In genomic region chr1:112933820-112934561, GRCh38 we compare ENCODE assay signal across 16 cellular contexts. TPM values are rescaled to one million over a fixed set of nuclear protein-coding genes. Genes with fewer than 3 reads are reported as not detected.
DNase-seq lines count a peak whose midpoint lies in the region; ATAC-seq, FAIRE-seq and TF ChIP-seq lines count a peak whose summit lies in the region.
"Had no signal": no experiment of that assay in that cellular context is flagged by ENCODE, and none has a peak within 500 bp of the region (broad histone marks: within the 10 kb centered on the region; RNA-seq: fewer than 3 reads in every experiment).

No MANE protein-coding gene starts in this region.

- H4K20me1 ChIP-seq in K562 (replicated peaks; ENCODE audit: control insufficient read depth, insufficient read depth, low read length), result peaks cover 12% of the 10 kb centered on the region; the same call in 1 of the 2 replicates

- H3K4me3 ChIP-seq in RWPE2 (ENCODE audit: severe bottlenecking), result no peak overlapping the region
- H3K4me3 ChIP-seq in K562, result no peak overlapping the region
- H3K4me3 ChIP-seq: adrenal gland had no signal

- CTCF ChIA-PET in activated CD4-positive, alpha-beta T cell treated with anti-CD3 and anti-CD28 coated beads, Interleukin-2, amount 10 ng/mL, durations not matched to agents 7 days and 5 days (lab: Charles Lee), result interaction anchor here (1.2 kb wide), 1 partner anchor 18 kb away, joined by 3 read pairs; no protein-coding TSS in a partner anchor
- CTCF ChIA-PET in K562 (lab: Yijun Ruan, JAX; ENCODE audit: low intra/inter-chr PET ratio), result interaction anchor here (1.3 kb wide), 1 partner anchor 12 kb away, joined by 4 read pairs; no protein-coding TSS in a partner anchor

- no peak overlapping the region for H3K4me2 ChIP-seq in K562 (ENCODE audit: insufficient read depth, low read length)

- H3K9me3 ChIP-seq in RWPE2 (ENCODE audit: severe bottlenecking), result no peaks in the 10 kb centered on the region
- H3K9me3 ChIP-seq in K562 (replicated peaks; ENCODE audit: control insufficient read depth, insufficient read depth, low read depth, low read length), result no peaks in the 10 kb centered on the region
- H3K9me3 ChIP-seq: adrenal gland had no signal

- peak overlapping the region; percentile 15 for H3K27ac Mint-ChIP-seq in activated CD4-positive, alpha-beta T cell treated with anti-CD3 and anti-CD28 coated beads, Interleukin-2, amount 10 ng/mL, durations not matched to agents 7 days and 5 days
- peak overlapping the region; percentile 15 for H3K27ac Mint-ChIP-seq in osteocyte (ENCODE audit: unreplicated experiment)

- H3K36me3 ChIP-seq in RWPE2 (ENCODE audit: low read depth) (peaks cover 19% of the 10 kb centered on the region), K562 (ENCODE audit: control insufficient read depth, insufficient read depth, low read length) (peaks cover 37% of the 10 kb centered on the region)
- H3K36me3 ChIP-seq: adrenal gland had no signal

- in situ Hi-C loops in K562 (cut with MboI), result no loop called here

- no peaks in the 10 kb centered on the region for H3K9me3 Mint-ChIP-seq in activated CD4-positive, alpha-beta T cell treated with anti-CD3 and anti-CD28 coated beads, Interleukin-2, amount 10 ng/mL, durations not matched to agents 7 days and 5 days
- no peaks in the 10 kb centered on the region for H3K9me3 Mint-ChIP-seq in osteocyte (ENCODE audit: unreplicated experiment)
- H3K9me3 Mint-ChIP-seq: CD4-positive, alpha-beta memory T cell had no signal

- H2AFZ ChIP-seq in K562 (ENCODE audit: low read depth, low read length), result no peak overlapping the region

- H3K9me1 ChIP-seq in K562 (ENCODE audit: control insufficient read depth, insufficient read depth, low read length), result no peaks in the 10 kb centered on the region

- no peak overlapping the region for H3K9ac ChIP-seq in K562 (ENCODE audit: insufficient read depth in 1 of 2, low read depth in 2 of 2, low read length in 2 of 2)

- ATAC-seq in RWPE2 (ENCODE audit: low read depth) (no peak), K562 (no peak), HG03469 (IDR thresholded peaks at IDR 0.05; ENCODE audit: unreplicated experiment) (no peak), GM18502 (IDR thresholded peaks at IDR 0.05; ENCODE audit: poor library complexity, unreplicated experiment) (no peak)

- H3K27me3 Mint-ChIP-seq in activated CD4-positive, alpha-beta T cell treated with anti-CD3 and anti-CD28 coated beads, Interleukin-2, amount 10 ng/mL, durations not matched to agents 7 days and 5 days, result no peaks in the 10 kb centered on the region
- no peaks in the 10 kb centered on the region for H3K27me3 Mint-ChIP-seq in osteocyte (ENCODE audit: unreplicated experiment)
- H3K27me3 Mint-ChIP-seq: CD4-positive, alpha-beta memory T cell had no signal

- peaks cover 14% of the 10 kb centered on the region for H3K36me3 Mint-ChIP-seq in activated CD4-positive, alpha-beta T cell treated with anti-CD3 and anti-CD28 coated beads, Interleukin-2, amount 10 ng/mL, durations not matched to agents 7 days and 5 days (ENCODE audit: low read depth)
- peaks cover 2% of the 10 kb centered on the region for H3K36me3 Mint-ChIP-seq in osteocyte (ENCODE audit: unreplicated experiment)

- TF ChIP-seq CTCF in RWPE2 (IDR thresholded peaks at IDR 0.05; ENCODE audit: poor library complexity, severe bottlenecking), result no peak
- no peak for TF ChIP-seq CTCF in K562 (IDR thresholded peaks at IDR 0.05 in 2 of 3, conservative IDR thresholded peaks at IDR 0.05 in 1 of 3; ENCODE audit: insufficient read depth in 2 of 3, low read depth in 1 of 3, low read length in 3 of 3)
- no peak for TF ChIP-seq CTCF in osteocyte (IDR thresholded peaks at IDR 0.05)

- peaks cover 34% of the 10 kb centered on the region for H3K4me1 Mint-ChIP-seq in activated CD4-positive, alpha-beta T cell treated with anti-CD3 and anti-CD28 coated beads, Interleukin-2, amount 10 ng/mL, durations not matched to agents 7 days and 5 days
- H3K4me1 Mint-ChIP-seq in osteocyte (ENCODE audit: unreplicated experiment), result peaks cover 43% of the 10 kb centered on the region

- FAIRE-seq in K562 (lab: Jason Lieb, UNC), result no peak

- DNase-seq in activated CD4-positive, alpha-beta T cell treated with anti-CD3 and anti-CD28 coated beads, Interleukin-2, amount 10 ng/mL, durations not matched to agents 7 days and 5 days, result no peak
- no peak for DNase-seq in activated CD4-positive, alpha-beta T cell treated with anti-CD3 and anti-CD28 coated beads, Interleukin-2, amount 50 U/mL, for 1 hour
- no peak for DNase-seq in RWPE2 (ENCODE audit: low spot score)
- DNase-seq in K562 (ENCODE audit: extremely low read depth in 1 of 4, low spot score in 3 of 4), result no peak
- DNase-seq in osteocyte (ENCODE audit: extremely low spot score, unreplicated experiment), result no peak
- no peak for DNase-seq in hepatic stellate cell (ENCODE audit: low spot score)
- DNase-seq: ACHN; activated CD8-positive, alpha-beta memory T cell treated with anti-CD3 and anti-CD28 coated beads, Interleukin-2, amount 50 U/mL, for 4 hours; adrenal gland; CD4-positive, alpha-beta memory T cell; NCI-H1417 treated with DMSO at 0.1 percent for 48 hours; nucleus accumbens; stimulated activated CD4-positive, alpha-beta T cell treated with anti-CD3 and anti-CD28 coated beads, Interleukin-4, amount 100 ng/mL, for 24 hours; trophoblast cell had no signal

- H3K4me1 ChIP-seq in RWPE2 (ENCODE audit: insufficient read depth, poor library complexity, severe bottlenecking) (peaks cover 67% of the 10 kb centered on the region), K562 (replicated peaks in 1 of 2; ENCODE audit: control insufficient read depth in 2 of 2, insufficient read depth in 2 of 2, low read length in 2 of 2) (peaks cover 14 to 43% of the 10 kb centered on the region in 2 experiments; a peak in 4 of 5 replicates)

- H3K4me3 Mint-ChIP-seq in activated CD4-positive, alpha-beta T cell treated with anti-CD3 and anti-CD28 coated beads, Interleukin-2, amount 10 ng/mL, durations not matched to agents 7 days and 5 days, result no peak overlapping the region
- H3K4me3 Mint-ChIP-seq in osteocyte (ENCODE audit: unreplicated experiment), result no peak overlapping the region
- H3K4me3 Mint-ChIP-seq: CD4-positive, alpha-beta memory T cell had no signal

- H3K27ac ChIP-seq in RWPE2 (ENCODE audit: poor library complexity, severe bottlenecking) (peak overlapping the region; percentile 97), K562 (ENCODE audit: extremely low read depth, low read depth, low read length) (peak overlapping the region; percentile 65; the same call in 1 of the 3 replicates)
- H3K27ac ChIP-seq: adrenal gland had no signal

- TF ChIP-seq RAD21 in K562 (CRISPR knock-in tag; conservative IDR thresholded peaks at IDR 0.05 in 1 of 2, IDR thresholded peaks at IDR 0.05 in 1 of 2), result no peak

- H3K79me2 ChIP-seq in K562 (ENCODE audit: control insufficient read depth, insufficient read depth, low read length), result peaks cover 98% of the 10 kb centered on the region

- intact Hi-C loops in K562 (cut with micrococcal nuclease), result loop anchor here (2.0 kb wide), 1 partner anchor 29 kb away; no protein-coding TSS in a partner anchor

- 78% methylated on average over 3 of the region's 3 CpGs for WGBS in K562 (ENCODE audit: insufficient coverage, low coverage, missing lambda C conversion rate)

- no TSS peak for BruUV-seq in K562 (replicated peaks; lab: Mats Ljungman, UMichigan)

- TF ChIP-seq POLR2A in K562 (conservative IDR thresholded peaks at IDR 0.05), result no peak

- TF ChIP-seq EP300 in K562 (IDR thresholded peaks at IDR 0.05; ENCODE audit: low read length), result no peak

- no peaks in the 10 kb centered on the region for H3K27me3 ChIP-seq in RWPE2 (ENCODE audit: insufficient read depth, poor library complexity, severe bottlenecking)
- H3K27me3 ChIP-seq in K562 (ENCODE audit: control insufficient read depth in 2 of 2, insufficient read depth in 2 of 2, low read length in 2 of 2), result no peaks in the 10 kb centered on the region
- H3K27me3 ChIP-seq: adrenal gland had no signal

- POLR2A ChIA-PET in activated CD4-positive, alpha-beta T cell treated with anti-CD3 and anti-CD28 coated beads, Interleukin-2, amount 10 ng/mL, durations not matched to agents 7 days and 5 days (lab: Charles Lee), result no interaction called here
- POLR2A ChIA-PET in K562 (lab: Yijun Ruan, JAX), result interaction anchor here (0.9 to 12.6 kb wide), 8 partner anchors 9 to 138 kb away, joined by 3 to 190 read pairs (median 4); partner anchors contain the start of genes LRIG2 and SLC16A1

TF ChIP-seq in K562, 482 proteins besides CTCF, POLR2A, EP300 and RAD21 (continues in another document):
- TF ChIP-seq CBFA2T3 (IDR thresholded peaks at IDR 0.05) (peak; percentile 57; the same call in 1 of the 2 replicates), ZNF24 (IDR thresholded peaks at IDR 0.05) (peak; percentile 78), SMARCC2 (IDR thresholded peaks at IDR 0.05; ENCODE audit: low read depth) (no peak), NCOA6 (IDR thresholded peaks at IDR 0.05) (no peak)

RNA-seq across cellular contexts. Expression of gene SLC16A1, which starts 22.0 kb away (rescaled TPM):
- 10 to 100 TPM; 54.0 to 55.4 TPM for total RNA-seq in activated CD4-positive, alpha-beta T cell treated with anti-CD3 and anti-CD28 coated beads, Interleukin-2, amount 10 ng/mL, durations not matched to agents 7 days and 5 days
- total RNA-seq in K562 (2011; cell fraction: chromatin; rRNA removed; ENCODE audit: low replicate concordance), result 283 and 319 TPM in 2 replicates
- total RNA-seq in K562 (2011; cell fraction: nucleolus; rRNA removed), result 209 and 233 TPM in 2 replicates
- total RNA-seq in K562 (2011; cell fraction: nucleoplasm; rRNA removed), result 244 and 265 TPM in 2 replicates
- total RNA-seq in K562 (2014; rRNA removed) (104 and 148 TPM in 2 replicates), K562 (2014; rRNA removed; fragmentation: Illumina TruSeq; extraction: Trizol) (168 and 185 TPM in 2 replicates), K562 (2015; rRNA removed; fragmentation: Illumina TruSeq; extraction: Trizol) (111 and 117 TPM in 2 replicates), K562 (2021) (151 and 169 TPM in 2 replicates), osteocyte (58.7 and 60.0 TPM in 2 replicates)
- polyA plus RNA-seq in K562 (2011; rRNA removed) (229 and 244 TPM in 2 replicates), K562 (2014; fragmentation: Illumina TruSeq; extraction: Trizol) (109 and 137 TPM in 2 replicates), K562 (2014; fragmentation: Nextera tagmentation; extraction: Ambion mirVana) (10 to 100 TPM; 79.0 to 82.5 TPM), K562 (2014; rRNA removed) (73.1 and 85.6 TPM in 2 replicates)
- 256 and 343 TPM in 2 replicates for polyA plus RNA-seq in K562 (2011; cell fraction: cytosol; rRNA removed)
- polyA plus RNA-seq in K562 (2011; cell fraction: nucleus; rRNA removed), result 106 and 150 TPM in 2 replicates
- polyA plus RNA-seq in K562 (2012), result 100 and 134 TPM in 2 replicates
- polyA minus RNA-seq in K562 (2011; rRNA and poly(A)+ RNA removed), result 488 and 502 TPM in 2 replicates
- 198 and 213 TPM in 2 replicates for polyA minus RNA-seq in K562 (2011; cell fraction: cytosol; rRNA and poly(A)+ RNA removed)
- 56.5 and 94.0 TPM in 2 replicates for polyA minus RNA-seq in K562 (2011; cell fraction: nucleus; rRNA and poly(A)+ RNA removed)
